In genomic region chr14:37563189-37563588, GRCh38 we compare ENCODE assay signal across 28 cellular contexts. TPM values are rescaled to one million over a fixed set of nuclear protein-coding genes. Genes with fewer than 3 reads are reported as not detected.
"Had no signal": no experiment of that assay in that cellular context is flagged by ENCODE, and none has a peak within 500 bp of the region (broad histone marks: within the 10 kb centered on the region; RNA-seq: fewer than 3 reads in every experiment).

No MANE protein-coding gene starts in this region.

- ATAC-seq: activated T-helper 17 cell treated with anti-CD3 and anti-CD28 coated beads, Interleukin-2, amount 50 U/mL, for 72 hours; SK-N-SH treated with all-trans-retinoic acid at 6 μM for 48 hours had no signal

- H3K9me3 ChIP-seq: MG63, SJSA1 had no signal

- H3K4me3 ChIP-seq: cardiac muscle cell, MG63, SJSA1 had no signal

- FAIRE-seq: RCC 7860 had no signal

- H3K27ac Mint-ChIP-seq: activated B cell treated with CpG ODN at 0.5 μM for 24 hours; activated CD4-positive, alpha-beta memory T cell treated with anti-CD3 and anti-CD28 coated beads for 36 hours; activated CD4-positive, alpha-beta T cell treated with anti-CD3 and anti-CD28 coated beads, Interleukin-2, amount 10 ng/mL, durations not matched to agents 24 days and 14 days; activated naive CD4-positive, alpha-beta T cell treated with anti-CD3 and anti-CD28 coated beads for 36 hours; activated naive CD8-positive, alpha-beta T cell; activated T-helper 17 cell treated with anti-CD3 and anti-CD28 coated beads, Interleukin-2, amount 50 U/mL, for 72 hours; T-helper 1 cell treated with Interleukin-12 subunit alpha and Interleukin-12 subunit beta and Interleukin-4 antibody, amounts not matched to agents 30 μg/mL and 1 μg/mL, for 36 hours had no signal

- H3K36me3 Mint-ChIP-seq: activated CD4-positive, alpha-beta memory T cell treated with anti-CD3 and anti-CD28 coated beads for 36 hours; activated naive CD8-positive, alpha-beta T cell had no signal

- H3K27ac ChIP-seq: brain microvascular endothelial cell, cardiac muscle cell, KMS-11, SJSA1 had no signal

- H3K4me3 Mint-ChIP-seq: activated B cell treated with CpG ODN at 0.5 μM for 24 hours; activated CD4-positive, alpha-beta memory T cell treated with anti-CD3 and anti-CD28 coated beads for 36 hours; activated CD4-positive, alpha-beta T cell treated with anti-CD3 and anti-CD28 coated beads, Interleukin-2, amount 10 ng/mL, durations not matched to agents 24 days and 14 days; activated naive CD4-positive, alpha-beta T cell treated with anti-CD3 and anti-CD28 coated beads for 36 hours; activated naive CD8-positive, alpha-beta T cell; activated T-helper 17 cell treated with anti-CD3 and anti-CD28 coated beads, Interleukin-2, amount 50 U/mL, for 72 hours; T-helper 1 cell treated with Interleukin-12 subunit alpha and Interleukin-12 subunit beta and Interleukin-4 antibody, amounts not matched to agents 30 μg/mL and 1 μg/mL, for 36 hours had no signal

- H3K27me3 Mint-ChIP-seq: activated B cell treated with CpG ODN at 0.5 μM for 24 hours; activated CD4-positive, alpha-beta T cell treated with anti-CD3 and anti-CD28 coated beads, Interleukin-2, amount 10 ng/mL, durations not matched to agents 24 days and 14 days; activated naive CD8-positive, alpha-beta T cell; activated T-helper 17 cell treated with anti-CD3 and anti-CD28 coated beads, Interleukin-2, amount 50 U/mL, for 72 hours had no signal

- H3K4me1 ChIP-seq: SJSA1 had no signal

- DNase-seq: activated B cell treated with CpG ODN at 0.5 μM for 24 hours; activated CD4-positive, alpha-beta memory T cell treated with anti-CD3 and anti-CD28 coated beads for 36 hours; activated CD4-positive, alpha-beta T cell treated with anti-CD3 and anti-CD28 coated beads for 1 hour; activated CD4-positive, alpha-beta T cell treated with anti-CD3 and anti-CD28 coated beads, Interleukin-2, amount 10 ng/mL, durations not matched to agents 24 days and 14 days; activated gamma-delta T cell; activated naive CD4-positive, alpha-beta T cell treated with anti-CD3 and anti-CD28 coated beads for 36 hours; activated T-cell treated with anti-CD3 and anti-CD28 coated beads for 4 hours; activated T-cell treated with anti-CD3 and anti-CD28 coated beads, Interleukin-2, amount 50 U/mL, for 48 hours; brain microvascular endothelial cell; MG63; NCI-H1105; NCI-H1436; NCI-H187; NCI-H2081; NCI-H510A treated with DMSO at 0.1 percent for 48 hours; NK-92 treated with Interleukin-12 subunit alpha and Interleukin-12 subunit beta, amount 100 ng/mL, for 24 hours; OCI-M1; SHP77; SW 1271 had no signal

- H3K9me3 Mint-ChIP-seq: activated B cell treated with CpG ODN at 0.5 μM for 24 hours; activated CD4-positive, alpha-beta T cell treated with anti-CD3 and anti-CD28 coated beads, Interleukin-2, amount 10 ng/mL, durations not matched to agents 24 days and 14 days; activated naive CD4-positive, alpha-beta T cell treated with anti-CD3 and anti-CD28 coated beads for 36 hours; activated T-helper 17 cell treated with anti-CD3 and anti-CD28 coated beads, Interleukin-2, amount 50 U/mL, for 72 hours; T-helper 1 cell treated with Interleukin-12 subunit alpha and Interleukin-12 subunit beta and Interleukin-4 antibody, amounts not matched to agents 30 μg/mL and 1 μg/mL, for 36 hours had no signal

- H3K4me1 Mint-ChIP-seq: activated B cell treated with CpG ODN at 0.5 μM for 24 hours; activated CD4-positive, alpha-beta T cell treated with anti-CD3 and anti-CD28 coated beads, Interleukin-2, amount 10 ng/mL, durations not matched to agents 24 days and 14 days; activated T-helper 17 cell treated with anti-CD3 and anti-CD28 coated beads, Interleukin-2, amount 50 U/mL, for 72 hours had no signal

- H3K36me3 ChIP-seq: brain microvascular endothelial cell, cardiac muscle cell, MG63, SJSA1 had no signal

- H3K27me3 ChIP-seq: brain microvascular endothelial cell, cardiac muscle cell, MG63, SJSA1 had no signal

RNA-seq across cellular contexts. Expression of gene FOXA1, which starts 31.9 kb away (rescaled TPM):
- total RNA-seq: activated B cell treated with CpG ODN at 0.5 μM for 24 hours; activated CD4-positive, alpha-beta T cell treated with anti-CD3 and anti-CD28 coated beads, Interleukin-2, amount 10 ng/mL, durations not matched to agents 24 days and 14 days; activated naive CD4-positive, alpha-beta T cell treated with anti-CD3 and anti-CD28 coated beads for 36 hours; cardiac muscle cell had no signal

RNA-seq across cellular contexts. Expression of gene TTC6, which starts 32.2 kb away (rescaled TPM):
- total RNA-seq: activated B cell treated with CpG ODN at 0.5 μM for 24 hours; activated CD4-positive, alpha-beta memory T cell treated with anti-CD3 and anti-CD28 coated beads for 36 hours; activated CD4-positive, alpha-beta T cell treated with anti-CD3 and anti-CD28 coated beads, Interleukin-2, amount 10 ng/mL, durations not matched to agents 24 days and 14 days; activated CD8-positive, alpha-beta memory T cell treated with anti-CD3 and anti-CD28 coated beads for 36 hours; activated naive CD4-positive, alpha-beta T cell treated with anti-CD3 and anti-CD28 coated beads for 36 hours; activated T-helper 17 cell treated with anti-CD3 and anti-CD28 coated beads, Interleukin-2, amount 50 U/mL, for 72 hours; cardiac muscle cell; SJSA1 had no signal
- polyA plus RNA-seq: cardiac muscle cell had no signal
